Comparison of ENCODE assay signal across 25 cellular contexts in the genomic region with DNA sequence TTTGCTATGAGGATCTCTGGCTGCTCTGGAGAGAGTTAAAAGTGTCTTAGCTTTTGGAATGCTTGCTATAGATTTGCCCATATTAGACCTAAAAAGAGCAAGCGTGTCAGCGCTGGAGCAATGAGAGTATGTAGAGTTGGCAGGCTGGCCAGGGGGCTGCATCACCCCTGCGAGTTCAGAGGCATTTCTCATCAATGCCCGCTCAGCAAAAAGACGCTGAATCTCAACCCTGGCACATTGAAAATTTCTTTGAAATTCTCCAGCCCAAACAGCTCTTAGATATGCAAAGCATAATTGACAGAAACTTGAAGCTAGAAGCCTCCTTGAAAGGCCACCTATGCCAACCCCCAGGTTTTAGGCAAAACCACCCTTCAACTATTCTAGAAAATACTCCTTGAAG.
"Had no signal": no experiment of that assay in that cellular context is flagged by ENCODE, and none has a peak within 500 bp of the region (broad histone marks: within the 10 kb centered on the region; RNA-seq: fewer than 3 reads in every experiment).

No MANE protein-coding gene starts in this region.

- DNase-seq: activated CD4-positive, alpha-beta T cell treated with anti-CD3 and anti-CD28 coated beads, Interleukin-2, amount 50 U/mL, for 4 hours; activated CD8-positive, alpha-beta memory T cell treated with anti-CD3 and anti-CD28 coated beads for 24 hours; activated CD8-positive, alpha-beta memory T cell treated with anti-CD3 and anti-CD28 coated beads, Interleukin-2, amount 50 U/mL, for 4 hours; activated naive CD4-positive, alpha-beta T cell; activated T-cell treated with anti-CD3 and anti-CD28 coated beads, Interleukin-2, amount 50 U/mL, for 24 hours; adrenal gland; central memory CD4-positive, alpha-beta T cell; effector memory CD8-positive, alpha-beta T cell; glutamatergic neuron; hippocampal formation; kidney glomerular epithelial cell; left lung; nephron progenitor cell; occipital lobe; stimulated activated naive CD8-positive, alpha-beta T cell treated with anti-CD3 and anti-CD28 coated beads, Interleukin-15, amount 100 ng/mL, for 72 hours; T-helper 1 cell; trophoblast cell had no signal

- H3K27me3 ChIP-seq: adrenal gland, ascending aorta, esophagus muscularis mucosa, left lung, right atrium auricular region, suprapubic skin, vagina had no signal

- H3K9me3 ChIP-seq: adrenal gland, ascending aorta, esophagus muscularis mucosa, left lung, right atrium auricular region, suprapubic skin, vagina had no signal

- H3K36me3 ChIP-seq: adrenal gland, ascending aorta, esophagus muscularis mucosa, left lung, right atrium auricular region, suprapubic skin, vagina had no signal

- H3K4me1 ChIP-seq: adrenal gland, left lung, suprapubic skin, vagina had no signal

- H3K27ac ChIP-seq: adrenal gland, ascending aorta, left lung, right atrium auricular region, suprapubic skin had no signal

- H3K4me3 ChIP-seq: adrenal gland, ascending aorta, esophagus muscularis mucosa, left lung, lung, right atrium auricular region, suprapubic skin, vagina had no signal

- ATAC-seq: activated T-helper 17 cell treated with anti-CD3 and anti-CD28 coated beads, Interleukin-2, amount 50 U/mL, for 72 hours; effector memory CD8-positive, alpha-beta T cell; left lung; stimulated activated effector memory CD8-positive, alpha-beta T cell treated with anti-CD3 and anti-CD28 coated beads, Interleukin-12 subunit alpha, Interleukin-12 subunit beta, amount 100 ng/mL, for 72 hours; stimulated activated naive CD8-positive, alpha-beta T cell treated with anti-CD3 and anti-CD28 coated beads, Interleukin-15, amount 100 ng/mL, for 72 hours had no signal
